10 cellular contexts compared by ENCODE assay signal in the genomic region with DNA sequence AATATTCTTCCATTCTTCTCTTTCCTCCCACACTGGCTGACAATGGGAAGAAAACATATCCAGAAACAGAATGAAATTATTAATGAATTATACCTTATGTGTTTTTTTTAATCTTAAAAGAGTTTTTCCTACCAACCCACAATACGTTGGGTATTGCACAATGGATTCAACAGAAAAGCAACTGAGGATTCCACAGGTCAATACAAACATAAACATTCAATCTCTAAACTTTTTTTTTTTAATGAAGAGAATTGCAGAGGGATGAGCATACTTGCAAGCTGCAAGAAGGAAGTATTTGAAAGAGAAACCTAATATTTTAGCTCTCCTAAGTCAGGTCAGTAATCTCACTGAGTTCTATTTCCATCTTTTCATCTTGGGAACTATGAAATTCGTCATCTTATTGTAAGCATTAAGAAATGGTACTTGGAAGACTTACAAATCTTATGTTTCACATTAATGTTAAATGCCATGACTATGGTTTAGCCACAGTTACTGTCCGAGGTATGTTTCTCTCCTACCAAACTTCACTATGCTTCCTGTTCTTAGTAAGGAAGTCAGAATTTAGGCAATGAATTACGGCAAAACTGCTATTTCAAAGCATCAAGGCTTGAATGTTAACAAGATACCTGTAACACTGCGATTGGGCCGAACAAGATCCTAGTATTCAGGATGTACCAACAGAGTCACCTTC.
A peak's percentile ranks its signal among the peaks of the same experiment; 100 is the strongest.
DNase-seq lines count a peak whose midpoint lies in the region; ATAC-seq, FAIRE-seq and TF ChIP-seq lines count a peak whose summit lies in the region.
"Had no signal": no experiment of that assay in that cellular context is flagged by ENCODE, and none has a peak within 500 bp of the region (broad histone marks: within the 10 kb centered on the region; RNA-seq: fewer than 3 reads in every experiment).

No MANE protein-coding gene starts in this region.

- H4K5ac ChIP-seq in mesendoderm (ENCODE audit: low read length), result no peak overlapping the region

- FAIRE-seq in GM12891 (lab: Jason Lieb, UNC), result peak; percentile 80
- FAIRE-seq: TTC549 had no signal

- intact Hi-C loops in Panc1 (cut with micrococcal nuclease; ENCODE audit: unreplicated experiment), result no loop called here

- H3K18ac ChIP-seq in mesendoderm (ENCODE audit: low read length), result no peak overlapping the region

- no peak overlapping the region for H2AFZ ChIP-seq in ACC112 (ENCODE audit: low read length, unreplicated experiment)

- in situ Hi-C loops in Panc1 (cut with HindIII; ENCODE audit: low pct_unique_long_range_greater_than_20kb, low sequenced_read_pairs), result no loop called here

- no TSS peak for BruUV-seq in Panc1 (replicated peaks; lab: Mats Ljungman, UMichigan)

- no peaks in the 10 kb centered on the region for H3K9me3 ChIP-seq in Panc1 (ENCODE audit: control insufficient read depth, insufficient read depth, low read depth, low read length)

- H2BK5ac ChIP-seq in mesendoderm (ENCODE audit: low read length), result no peak overlapping the region

- no peak for TF ChIP-seq CTCF in Panc1 (IDR thresholded peaks at IDR 0.05)
- TF ChIP-seq CTCF in fibroblast of mammary gland (conservative IDR thresholded peaks at IDR 0.05; ENCODE audit: control insufficient read depth, insufficient read depth, low read depth, low read length), result no peak

- H3K79me2 ChIP-seq in ACC112 (ENCODE audit: control insufficient read depth, insufficient read depth, low read length, unreplicated experiment) (peaks cover 46% of the 10 kb centered on the region), mesendoderm (ENCODE audit: control insufficient read depth, insufficient read depth, low read length) (no peaks in the 10 kb centered on the region)

- no peak overlapping the region for H3K56ac ChIP-seq in mesendoderm (ENCODE audit: low read length)

- no peaks in the 10 kb centered on the region for H3K36me3 ChIP-seq in ACC112 (ENCODE audit: insufficient read depth, low read length)
- no peaks in the 10 kb centered on the region; the same call in 1 of the 2 replicates for H3K36me3 ChIP-seq in Panc1 (ENCODE audit: control insufficient read depth, insufficient read depth, low read length)
- no peaks in the 10 kb centered on the region for H3K36me3 ChIP-seq in mesendoderm (ENCODE audit: control insufficient read depth, insufficient read depth, low read length)

- no peak overlapping the region for H2BK15ac ChIP-seq in mesendoderm (replicated peaks; ENCODE audit: low read depth)

- H4K8ac ChIP-seq in mesendoderm (ENCODE audit: low read depth, low read length), result no peak overlapping the region

- peak overlapping the region; percentile 64 for H3K4me3 ChIP-seq in ACC112 (ENCODE audit: low read depth, low read length)
- H3K4me3 ChIP-seq in Panc1 (ENCODE audit: low read depth in 2 of 2, low read length in 2 of 2), result peak overlapping the region; percentile 35 to 53; a peak in 3 of 4 replicates
- H3K4me3 ChIP-seq in fibroblast of mammary gland (ENCODE audit: control insufficient read depth, low read depth, low read length), result no peak overlapping the region
- no peak overlapping the region for H3K4me3 ChIP-seq in mesendoderm (ENCODE audit: low read length)

- no peak overlapping the region for H3K4me2 ChIP-seq in mesendoderm (ENCODE audit: low read length)

- CTCF ChIA-PET in Panc1 (lab: Charles Lee), result no interaction called here

- DNase-seq in GM12891 (ENCODE audit: insufficient read length, low spot score) (no peak), Panc1 (ENCODE audit: low read depth, low spot score) (no peak), fibroblast of mammary gland (ENCODE audit: low read depth) (peak; percentile 79), NCI-H446 (lab: John Stamatoyannopoulos, UW) (no peak), caudate nucleus (lab: John Stamatoyannopoulos, UW) (no peak), mesendoderm (no peak)
- DNase-seq: nephron progenitor cell had no signal

- H3K9ac ChIP-seq in mesendoderm (ENCODE audit: low read length), result no peak overlapping the region

- no peak for TF ChIP-seq POLR2A in GM12891 (IDR thresholded peaks at IDR 0.05; ENCODE audit: low read depth, low read length)

- H3K79me1 ChIP-seq in mesendoderm (ENCODE audit: low read length), result no peaks in the 10 kb centered on the region

- no peak overlapping the region for H3K4ac ChIP-seq in mesendoderm (ENCODE audit: low read depth, low read length)

- H2BK120ac ChIP-seq in mesendoderm (ENCODE audit: low read depth, low read length), result no peak overlapping the region

- POLR2A ChIA-PET in Panc1 (lab: Charles Lee), result no interaction called here

- H3K4me1 ChIP-seq in ACC112 (ENCODE audit: control insufficient read depth, insufficient read depth, low read length, unreplicated experiment) (peaks cover 87% of the 10 kb centered on the region), Panc1 (ENCODE audit: control insufficient read depth, insufficient read depth, low read length) (peaks cover 56% of the 10 kb centered on the region), mesendoderm (ENCODE audit: control insufficient read depth, low read depth, low read length) (peaks cover 7% of the 10 kb centered on the region)

- H3K27me3 ChIP-seq in ACC112 (ENCODE audit: insufficient read depth, low read length), result no peaks in the 10 kb centered on the region
- no peaks in the 10 kb centered on the region for H3K27me3 ChIP-seq in Panc1 (ENCODE audit: control insufficient read depth, insufficient read depth, low read length)
- H3K27me3 ChIP-seq in mesendoderm (ENCODE audit: insufficient read depth, low read length, poor library complexity), result no peaks in the 10 kb centered on the region

- H3K27ac ChIP-seq in ACC112 (ENCODE audit: low read depth, low read length), result peak overlapping the region; percentile 97
- peak overlapping the region; percentile 91 for H3K27ac ChIP-seq in Panc1 (ENCODE audit: low read length)
- H3K27ac ChIP-seq in caudate nucleus (ENCODE audit: low read depth, low read length), result no peak overlapping the region
- H3K27ac ChIP-seq in mesendoderm (ENCODE audit: low read depth, low read length), result no peak overlapping the region

- no peak overlapping the region for H3K23ac ChIP-seq in mesendoderm (ENCODE audit: low read length)

- no peak for ATAC-seq in Panc1
- ATAC-seq in GM18511 (IDR thresholded peaks at IDR 0.05; ENCODE audit: unreplicated experiment), result no peak

- H2AK5ac ChIP-seq in mesendoderm (ENCODE audit: low read length), result no peak overlapping the region

- no CpG with 5 or more reads among the region's 6 CpGs for WGBS in mesendoderm (ENCODE audit: extremely low coverage, insufficient coverage, low lambda C conversion rate)

TF ChIP-seq in GM12891, 5 proteins besides CTCF, POLR2A, EP300 and RAD21:
- TF ChIP-seq POLR2AphosphoS5 (IDR thresholded peaks at IDR 0.05; ENCODE audit: low read depth, low read length) (peak; percentile 10; the same call in 1 of the 2 replicates), SPI1 (IDR thresholded peaks at IDR 0.05; ENCODE audit: low read depth, low read length) (peak; percentile 21; the same call in 1 of the 2 replicates), POU2F2 (IDR thresholded peaks at IDR 0.05; ENCODE audit: low read depth, low read length) (no peak), TAF1 (IDR thresholded peaks at IDR 0.05; ENCODE audit: low read depth, low read length) (no peak), PAX5 (IDR thresholded peaks at IDR 0.05; ENCODE audit: insufficient read depth, low read length, severe bottlenecking) (no peak)
TF ChIP-seq in GM12891: peak in this region for 2.

Comparison
In these comparisons a context has a peak if more than half of its experiments do, and no peak if none do; other contexts are left out.
1. H3K27ac ChIP-seq: peak in ACC112 (single experiment) and Panc1 (single experiment); none in caudate nucleus (single experiment) and mesendoderm (single experiment).
2. H3K4me3 ChIP-seq: peak in ACC112 (single experiment) and Panc1 (2 of 2); none in fibroblast of mammary gland (single experiment) and mesendoderm (single experiment).